In genomic region chr3:178060406-178060805, GRCh38 we compare ENCODE assay signal across 17 cellular contexts.
DNase-seq lines count a peak whose midpoint lies in the region; FAIRE-seq and TF ChIP-seq lines count a peak whose summit lies in the region.
"Had no signal": no experiment of that assay in that cellular context is flagged by ENCODE, and none has a peak within 500 bp of the region (broad histone marks: within the 10 kb centered on the region; RNA-seq: fewer than 3 reads in every experiment).

No MANE protein-coding gene starts in this region.

- intact Hi-C loops in endothelial cell of umbilical vein (cut with micrococcal nuclease) (no loop called here), kidney (cut with DNase I) (no loop called here)

- H3K9me3 ChIP-seq in endothelial cell of umbilical vein (replicated peaks; ENCODE audit: control insufficient read depth, insufficient read depth, low read length), result no peaks in the 10 kb centered on the region
- H3K9me3 ChIP-seq in kidney (ENCODE audit: control insufficient read depth in 1 of 2, low read length in 2 of 2), result no peaks in the 10 kb centered on the region
- H3K9me3 ChIP-seq in neuronal stem cell (replicated peaks in 1 of 2; ENCODE audit: control insufficient read depth in 2 of 2, insufficient read depth in 1 of 2, low read depth in 1 of 2, low read length in 2 of 2), result peaks cover 0 to 7% of the 10 kb centered on the region in 2 donors
- H3K9me3 ChIP-seq: mucosa of descending colon had no signal

- CTCF ChIA-PET in endothelial cell of umbilical vein (lab: Charles Lee), result no interaction called here

- DNase-seq in GM04504 (ENCODE audit: low read depth) (peak; percentile 87), endothelial cell of umbilical vein (ENCODE audit: low read depth, low spot score) (no peak), kidney (no peak), NOMO-1 (lab: John Stamatoyannopoulos, UW; ENCODE audit: unreplicated experiment in 2 of 2) (no peak), RKO (ENCODE audit: low spot score) (no peak), neuronal stem cell (ENCODE audit: low spot score) (no peak)
- no peak for DNase-seq in activated CD4-positive, CD25-positive, alpha-beta regulatory T cell treated with anti-CD3 and anti-CD28 coated beads, Interleukin-2, amount 50 U/mL, for 72 hours
- DNase-seq: activated CD8-positive, alpha-beta memory T cell treated with anti-CD3 and anti-CD28 coated beads, Interleukin-2, amount 10 ng/mL, durations not matched to agents 7 days and 5 days; activated naive CD4-positive, alpha-beta T cell; CD4-positive, alpha-beta T cell; GF-D8; NCI-H2029 treated with DMSO at 0.1 percent for 48 hours; SIG-M5; stimulated activated CD4-positive, alpha-beta T cell treated with anti-CD3 and anti-CD28 coated beads, Interleukin-2, amount 100 ng/mL, for 24 hours had no signal

- no peak overlapping the region for H4K8ac ChIP-seq in neuronal stem cell (ENCODE audit: low read depth, low read length)

- BruUV-seq in endothelial cell of umbilical vein (replicated peaks; lab: Mats Ljungman, UMichigan), result no TSS peak

- no peak overlapping the region for H3K14ac ChIP-seq in neuronal stem cell (ENCODE audit: low read length)

- no peak overlapping the region for H3K9ac ChIP-seq in endothelial cell of umbilical vein (replicated peaks; ENCODE audit: extremely low read depth, insufficient read depth, low read length)
- no peak overlapping the region for H3K9ac ChIP-seq in kidney (ENCODE audit: low read length in 2 of 2)
- no peak overlapping the region for H3K9ac ChIP-seq in neuronal stem cell (ENCODE audit: low read depth, low read length, poor library complexity)

- H3K4me1 ChIP-seq in endothelial cell of umbilical vein (ENCODE audit: control insufficient read depth, extremely low read depth, insufficient read depth, low read length) (peaks cover 8% of the 10 kb centered on the region), kidney (ENCODE audit: control insufficient read depth in 1 of 2, insufficient read depth in 1 of 2, low read depth in 1 of 2, low read length in 2 of 2) (peaks cover 2 to 4% of the 10 kb centered on the region in 2 donors), neuronal stem cell (ENCODE audit: control insufficient read depth in 2 of 2, insufficient read depth in 1 of 2, low read depth in 1 of 2, low read length in 2 of 2) (peaks cover 0 to 2% of the 10 kb centered on the region in 2 donors)

- no peak overlapping the region for H2BK12ac ChIP-seq in neuronal stem cell (ENCODE audit: low read length)

- no peak overlapping the region for H2BK5ac ChIP-seq in neuronal stem cell (ENCODE audit: low read length)

- no peaks in the 10 kb centered on the region for H3K9me1 ChIP-seq in endothelial cell of umbilical vein (replicated peaks; ENCODE audit: control insufficient read depth, extremely low read depth, insufficient read depth, low read length)

- no peak for TF ChIP-seq POLR2A in endothelial cell of umbilical vein (IDR thresholded peaks at IDR 0.05; ENCODE audit: low read depth, low read length)

- no peaks in the 10 kb centered on the region for H3K79me2 ChIP-seq in endothelial cell of umbilical vein (ENCODE audit: control insufficient read depth, insufficient read depth, low read length)

- WGBS in neuronal stem cell (ENCODE audit: extremely low coverage in 2 of 2, insufficient read length in 2 of 2, insufficient replicate concordance in 1 of 2), 2 donors, result no CpG with 5 or more reads among the region's 2 CpGs

- H3K27ac ChIP-seq in endothelial cell of umbilical vein (ENCODE audit: insufficient read depth, low read depth, low read length), result no peak overlapping the region
- peak overlapping the region in 1 of 2 donors; percentile 5 for H3K27ac ChIP-seq in kidney (ENCODE audit: low read depth in 2 of 2, low read length in 2 of 2)
- peak overlapping the region; percentile 1 for H3K27ac ChIP-seq in temporal lobe (ENCODE audit: low read depth, low read length)
- H3K27ac ChIP-seq in neuronal stem cell (replicated peaks; ENCODE audit: low read length), result no peak overlapping the region

- no peak overlapping the region for H3K18ac ChIP-seq in neuronal stem cell (ENCODE audit: low read length)

- dilution Hi-C loops in endothelial cell of umbilical vein (cut with MboI; ENCODE audit: extremely low pct_ligation_motif_present, low sequenced_read_pairs), result no loop called here

- no peaks in the 10 kb centered on the region for H3K36me3 ChIP-seq in endothelial cell of umbilical vein (ENCODE audit: control insufficient read depth in 2 of 2, extremely low read depth in 1 of 2, insufficient read depth in 2 of 2, low read length in 2 of 2)
- H3K36me3 ChIP-seq in kidney (ENCODE audit: control insufficient read depth in 1 of 2, insufficient read depth in 2 of 2, low read length in 2 of 2), result no peaks in the 10 kb centered on the region
- H3K36me3 ChIP-seq in neuronal stem cell (replicated peaks in 1 of 2; ENCODE audit: control insufficient read depth in 2 of 2, insufficient read depth in 2 of 2, low read length in 2 of 2), result no peaks in the 10 kb centered on the region

- POLR2A ChIA-PET in endothelial cell of umbilical vein (lab: Charles Lee), result no interaction called here

- no peaks in the 10 kb centered on the region for H3K79me1 ChIP-seq in neuronal stem cell (ENCODE audit: low read depth, low read length)

- no peak overlapping the region for H3K23ac ChIP-seq in neuronal stem cell (ENCODE audit: low read depth, low read length, poor library complexity)

- H2AFZ ChIP-seq in endothelial cell of umbilical vein (ENCODE audit: low read depth, low read length) (peak overlapping the region; percentile 4), neuronal stem cell (ENCODE audit: low read length) (no peak overlapping the region)

- H2BK15ac ChIP-seq in neuronal stem cell (ENCODE audit: low read length), result no peak overlapping the region

- H4K20me1 ChIP-seq in endothelial cell of umbilical vein (replicated peaks; ENCODE audit: control insufficient read depth, extremely low read depth, insufficient read depth, low read length), result no peaks in the 10 kb centered on the region

- no peak overlapping the region for H4K91ac ChIP-seq in neuronal stem cell (ENCODE audit: low read depth, low read length, poor library complexity)

- FAIRE-seq in endothelial cell of umbilical vein (lab: Jason Lieb, UNC) (no peak), kidney (lab: Jason Lieb, UNC) (peak; percentile 49)
- FAIRE-seq: bronchial epithelial cell had no signal

- no peak overlapping the region for H3K4ac ChIP-seq in neuronal stem cell (ENCODE audit: low read length)

- H2BK120ac ChIP-seq in neuronal stem cell (ENCODE audit: low read depth, low read length), result no peak overlapping the region

- TF ChIP-seq CTCF in endothelial cell of umbilical vein (IDR thresholded peaks at IDR 0.05; ENCODE audit: extremely low read depth in 1 of 2, insufficient read depth in 1 of 2, low read depth in 1 of 2, low read length in 2 of 2), result no peak
- TF ChIP-seq CTCF in kidney (IDR thresholded peaks at IDR 0.05; ENCODE audit: borderline replicate concordance, extremely low read depth, insufficient read depth), result no peak

- H3K27me3 ChIP-seq in endothelial cell of umbilical vein (ENCODE audit: control insufficient read depth in 2 of 2, insufficient read depth in 2 of 2, low read length in 2 of 2), result no peaks in the 10 kb centered on the region
- H3K27me3 ChIP-seq in neuronal stem cell (ENCODE audit: control insufficient read depth in 3 of 3, insufficient read depth in 3 of 3, low read depth in 1 of 3, low read length in 3 of 3), result no peaks in the 10 kb centered on the region

- H3K4me3 ChIP-seq in endothelial cell of umbilical vein (replicated peaks in 1 of 3; ENCODE audit: insufficient read depth in 1 of 3, low read depth in 1 of 3, low read length in 3 of 3) (no peak overlapping the region), kidney (ENCODE audit: low read length in 2 of 2) (no peak overlapping the region), neuronal stem cell (ENCODE audit: low read length in 2 of 2) (no peak overlapping the region)
- H3K4me3 ChIP-seq: mucosa of descending colon had no signal

- H2AK5ac ChIP-seq in neuronal stem cell (ENCODE audit: low read depth, low read length), result no peak overlapping the region

- H3K4me2 ChIP-seq in endothelial cell of umbilical vein (ENCODE audit: insufficient read depth, low read length), result no peak overlapping the region
- no peak overlapping the region for H3K4me2 ChIP-seq in neuronal stem cell (ENCODE audit: insufficient read depth, low read length, poor library complexity, severe bottlenecking)

TF ChIP-seq in endothelial cell of umbilical vein, 7 proteins besides CTCF, POLR2A, EP300 and RAD21:
- no peak for TF ChIP-seq POLR2AphosphoS5 (IDR thresholded peaks at IDR 0.05; ENCODE audit: insufficient read depth, low read depth, low read length)
- no peak for TF ChIP-seq JUN (IDR thresholded peaks at IDR 0.05; ENCODE audit: borderline replicate concordance, insufficient read depth, insufficient read length, low read depth)
- no peak for TF ChIP-seq MYC (IDR thresholded peaks at IDR 0.05; ENCODE audit: low read depth, low read length)
- TF ChIP-seq GATA2 (IDR thresholded peaks at IDR 0.05; ENCODE audit: insufficient read depth, insufficient read length, low read depth, low read length), result no peak
- TF ChIP-seq MAX (IDR thresholded peaks at IDR 0.05; ENCODE audit: insufficient read depth, insufficient read length), result no peak
- TF ChIP-seq EZH2 (IDR thresholded peaks at IDR 0.05; ENCODE audit: borderline replicate concordance, low read depth, low read length, severe bottlenecking), result no peak
- no peak for TF ChIP-seq FOS (IDR thresholded peaks at IDR 0.05; ENCODE audit: borderline replicate concordance, insufficient read depth, low read length)
